Comparison of ENCODE assay signal across 8 cellular contexts in the genomic region with DNA sequence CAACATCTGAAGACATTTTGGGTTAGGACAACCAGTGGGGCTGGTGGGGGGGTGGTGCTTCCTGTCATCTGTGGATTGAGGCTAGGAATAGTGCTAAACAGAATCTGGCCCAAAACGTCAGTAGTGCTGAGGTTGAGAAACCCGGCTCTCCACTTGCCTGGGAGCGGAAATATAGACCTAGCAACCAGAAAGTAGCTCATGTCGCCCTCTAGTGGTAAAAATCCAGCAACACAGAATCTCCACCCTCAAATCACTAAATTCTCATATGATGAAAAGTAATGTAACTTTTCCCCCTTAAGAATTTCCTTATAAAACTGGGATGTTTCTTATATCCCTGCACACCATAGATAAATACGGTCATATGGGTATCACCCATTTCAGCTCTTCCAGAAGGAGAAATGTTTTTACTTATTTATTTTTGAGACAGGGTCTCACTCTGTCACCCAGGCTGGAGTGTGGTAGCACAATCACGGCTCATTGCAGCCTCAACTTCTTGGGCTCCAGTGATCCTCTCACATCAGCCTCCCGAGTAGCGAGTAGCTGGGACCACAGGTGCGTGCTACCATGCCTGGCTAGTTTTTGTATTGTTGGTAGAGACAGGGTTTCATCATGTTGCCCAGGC. TPM values are rescaled to one million over a fixed set of nuclear protein-coding genes. Genes with fewer than 3 reads are reported as not detected.
A peak's percentile ranks its signal among the peaks of the same experiment; 100 is the strongest.
DNase-seq lines count a peak whose midpoint lies in the region.

No MANE protein-coding gene starts in this region.

- intact Hi-C loops in posterior cingulate gyrus (cut with DNase I): loop anchor here (1.0 to 10.0 kb wide), 2 partner anchors 58 to 190 kb away; no protein-coding TSS in a partner anchor

- CTCF ChIA-PET in activated naive CD4-positive, alpha-beta T cell treated with anti-CD3 and anti-CD28 coated beads, Interleukin-2, amount 10 ng/mL, durations not matched to agents 7 days and 5 days (lab: Charles Lee): interaction anchor here (0.6 to 3.6 kb wide), 17 partner anchors 10 to 190 kb away, joined by 3 to 53 read pairs (median 5); no protein-coding TSS in a partner anchor

- H3K36me3 Mint-ChIP-seq in activated naive CD4-positive, alpha-beta T cell treated with anti-CD3 and anti-CD28 coated beads, Interleukin-2, amount 10 ng/mL, durations not matched to agents 7 days and 5 days: peaks cover 70% of the 10 kb centered on the region

- peaks cover 73% of the 10 kb centered on the region for H3K36me3 ChIP-seq in SJSA1

- H3K4me3 Mint-ChIP-seq in activated naive CD4-positive, alpha-beta T cell treated with anti-CD3 and anti-CD28 coated beads, Interleukin-2, amount 10 ng/mL, durations not matched to agents 7 days and 5 days: peak overlapping the region; percentile 13

- H3K4me1 ChIP-seq in SJSA1 (replicated peaks): no peaks in the 10 kb centered on the region

- H3K27ac Mint-ChIP-seq in activated naive CD4-positive, alpha-beta T cell treated with anti-CD3 and anti-CD28 coated beads, Interleukin-2, amount 10 ng/mL, durations not matched to agents 7 days and 5 days: peak overlapping the region; percentile 82

- H3K4me1 Mint-ChIP-seq in activated naive CD4-positive, alpha-beta T cell treated with anti-CD3 and anti-CD28 coated beads, Interleukin-2, amount 10 ng/mL, durations not matched to agents 7 days and 5 days: peaks cover 83% of the 10 kb centered on the region

- H3K27me3 Mint-ChIP-seq in activated naive CD4-positive, alpha-beta T cell treated with anti-CD3 and anti-CD28 coated beads, Interleukin-2, amount 10 ng/mL, durations not matched to agents 7 days and 5 days: no peaks in the 10 kb centered on the region

- DNase-seq in GM04504 (ENCODE audit: low read depth): peak; percentile 63
- DNase-seq in HCEC 1CT: peak; percentile 74
- DNase-seq in M059J (ENCODE audit: low read depth): peak; percentile 76
- DNase-seq in SJSA1 (ENCODE audit: low read depth in 1 of 2, low spot score in 2 of 2): peak; percentile 60 to 68
- peak; percentile 80 for DNase-seq in activated naive CD4-positive, alpha-beta T cell treated with anti-CD3 and anti-CD28 coated beads, Interleukin-2, amount 10 ng/mL, durations not matched to agents 7 days and 5 days
- peak; percentile 61 for DNase-seq in glomerular endothelial cell (ENCODE audit: extremely low read depth, low read depth, low spot score)
- peak in 7 of 10 donors; percentile 36 to 88 (median 48) for DNase-seq in posterior cingulate gyrus
- DNase-seq in NCI-H1048 (lab: John Stamatoyannopoulos, UW): no peak

- no peak overlapping the region for H3K4me3 ChIP-seq in SJSA1

- H3K9me3 Mint-ChIP-seq in activated naive CD4-positive, alpha-beta T cell treated with anti-CD3 and anti-CD28 coated beads, Interleukin-2, amount 10 ng/mL, durations not matched to agents 7 days and 5 days: no peaks in the 10 kb centered on the region

- H3K27ac ChIP-seq in SJSA1: no peak overlapping the region

- no peaks in the 10 kb centered on the region for H3K9me3 ChIP-seq in SJSA1 (replicated peaks)

- no peaks in the 10 kb centered on the region for H3K27me3 ChIP-seq in SJSA1 (replicated peaks)

RNA-seq across cellular contexts. Expression of a gene that starts 34.4 kb away (rescaled TPM):
- total RNA-seq in M059J (2014; rRNA removed; shearing (Covaris generic)): 51.3 and 73.1 TPM in 2 replicates
- 24.2 and 27.4 TPM in 2 replicates for total RNA-seq in SJSA1 (2014; rRNA removed; shearing (Covaris generic))
- total RNA-seq in glomerular endothelial cell: 50.0 and 54.7 TPM in 2 replicates

RNA-seq across cellular contexts. Expression of a gene that starts 39.3 kb away (rescaled TPM):
- 0.96 and 4.6 TPM in 2 replicates for total RNA-seq in M059J (2014; rRNA removed; shearing (Covaris generic))
- 7.5 and 15.2 TPM in 2 replicates for total RNA-seq in SJSA1 (2014; rRNA removed; shearing (Covaris generic))
- 28.7 and 50.2 TPM in 2 replicates for total RNA-seq in glomerular endothelial cell
